8 cellular contexts compared by ENCODE assay signal in genomic region chr6:144581807-144582537, GRCh38.
A peak's percentile ranks its signal among the peaks of the same experiment; 100 is the strongest.
DNase-seq lines count a peak whose midpoint lies in the region; ATAC-seq, FAIRE-seq and TF ChIP-seq lines count a peak whose summit lies in the region.

No MANE protein-coding gene starts in this region.

- no peak for FAIRE-seq in D721Med (lab: Jason Lieb, UNC)
- peak; percentile 41 for FAIRE-seq in endometrium (lab: Jason Lieb, UNC)

- peaks cover 0 to 25% (median 6%) of the 10 kb centered on the region in 3 donors for H3K36me3 Mint-ChIP-seq in naive thymus-derived CD8-positive, alpha-beta T cell

- peaks cover 11 to 32% (median 24%) of the 10 kb centered on the region in 4 donors for H3K4me1 Mint-ChIP-seq in naive thymus-derived CD8-positive, alpha-beta T cell

- H3K27me3 Mint-ChIP-seq in naive thymus-derived CD8-positive, alpha-beta T cell, result no peaks in the 10 kb centered on the region

- no peaks in the 10 kb centered on the region for H3K9me3 Mint-ChIP-seq in naive thymus-derived CD8-positive, alpha-beta T cell

- DNase-seq in D721Med (ENCODE audit: insufficient read length, low spot score) (no peak), SK-N-DZ (ENCODE audit: low spot score) (peak; percentile 59), SKM-1 (lab: John Stamatoyannopoulos, UW; ENCODE audit: unreplicated experiment) (no peak), activated gamma-delta T cell treated with Interleukin-2 at 50 U/mL for 16 hours (no peak)
- peak in 5 of 10 donors; percentile 16 to 41 (median 20) for DNase-seq in naive thymus-derived CD8-positive, alpha-beta T cell

- peak; percentile 44 for TF ChIP-seq CTCF in D721Med (IDR thresholded peaks at IDR 0.05; ENCODE audit: insufficient read depth, missing control alignments)

- H3K27ac Mint-ChIP-seq in naive thymus-derived CD8-positive, alpha-beta T cell, result peak overlapping the region in 7 of 10 donors; percentile 7 to 88 (median 68)

- POLR2A ChIA-PET in naive thymus-derived CD8-positive, alpha-beta T cell (lab: Charles Lee), result no interaction called here

- peak; percentile 33 for ATAC-seq in HG03571 (IDR thresholded peaks at IDR 0.05; ENCODE audit: unreplicated experiment)
- ATAC-seq in naive thymus-derived CD8-positive, alpha-beta T cell, result peak in 1 of 2 donors; percentile 38
- ATAC-seq in HG02973 (IDR thresholded peaks at IDR 0.05; ENCODE audit: unreplicated experiment), result no peak

- peak overlapping the region in 8 of 10 donors; percentile 7 to 94 (median 44) for H3K4me3 Mint-ChIP-seq in naive thymus-derived CD8-positive, alpha-beta T cell
